In genomic region chrX:106917830-106918500, GRCh38 we compare ENCODE assay signal across 1 cellular context.
TF ChIP-seq lines count a peak whose summit lies in the region.

No MANE protein-coding gene starts in this region.

TF ChIP-seq in SK-N-SH, 30 proteins besides CTCF, POLR2A, EP300 and RAD21 (continued from another document):
- TF ChIP-seq EZH2phosphoT487 (IDR thresholded peaks at IDR 0.05; ENCODE audit: borderline replicate concordance, low read depth) (no peak), GABPA (IDR thresholded peaks at IDR 0.05; ENCODE audit: low read depth) (peak; percentile 38; the same call in 1 of the 2 replicates), CHD2 (IDR thresholded peaks at IDR 0.05; ENCODE audit: low read length, partially characterized antibody) (no peak), SMC3 (IDR thresholded peaks at IDR 0.05; ENCODE audit: low read depth, low read length) (no peak), MEF2A (IDR thresholded peaks at IDR 0.05; ENCODE audit: borderline replicate concordance, low read depth) (no peak), GATA2 (CRISPR knock-in tag; IDR thresholded peaks at IDR 0.05) (no peak), ZBTB33 (IDR thresholded peaks at IDR 0.05; ENCODE audit: borderline replicate concordance, low read depth) (no peak), FOXM1 (IDR thresholded peaks at IDR 0.05; ENCODE audit: low read depth) (no peak), ELF1 (IDR thresholded peaks at IDR 0.05) (no peak), FOSL2 (IDR thresholded peaks at IDR 0.05; ENCODE audit: borderline replicate concordance, low read depth) (peak; percentile 42; the same call in 1 of the 2 replicates), TCF12 (IDR thresholded peaks at IDR 0.05) (peak; percentile 95)
